In the genomic region with DNA sequence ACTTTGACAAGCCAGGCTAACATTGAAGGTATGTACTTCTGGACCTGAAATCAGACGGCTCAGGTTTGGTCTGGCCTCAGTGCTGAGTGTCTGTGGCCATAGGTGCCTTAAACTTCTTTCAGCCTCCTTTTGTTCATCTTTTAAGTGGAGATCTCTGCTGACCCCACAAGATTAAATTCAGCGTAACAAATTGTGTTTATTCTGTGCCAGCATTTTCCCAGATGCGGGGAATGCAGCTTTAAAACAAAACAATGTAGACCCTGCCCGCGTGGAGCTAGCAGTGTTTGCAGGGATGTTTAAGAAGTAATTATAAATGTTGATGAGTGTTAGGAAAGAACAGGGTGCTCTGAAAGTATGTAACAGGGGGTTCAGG, we compare ENCODE assay signal across 8 cellular contexts. TPM values are rescaled to one million over a fixed set of nuclear protein-coding genes. Genes with fewer than 3 reads are reported as not detected.
A peak's percentile ranks its signal among the peaks of the same experiment; 100 is the strongest.
DNase-seq lines count a peak whose midpoint lies in the region; ATAC-seq, FAIRE-seq and TF ChIP-seq lines count a peak whose summit lies in the region.

No MANE protein-coding gene starts in this region.

- DNase-seq in Caco-2 (no peak), Panc1 (ENCODE audit: low read depth, low spot score) (no peak), epithelial cell of prostate (ENCODE audit: low read depth, low spot score) (no peak), pancreas (no peak), NCI-H1436 treated with DMSO at 0.1 percent for 48 hours (lab: John Stamatoyannopoulos, UW) (no peak), mucosa of gallbladder (ENCODE audit: low spot score) (no peak), NCI-H1436 (lab: John Stamatoyannopoulos, UW) (no peak)

- H3K4me1 Mint-ChIP-seq in Caco-2 (ENCODE audit: low read depth, unreplicated experiment): peaks cover 24% of the 10 kb centered on the region

- in situ Hi-C loops in Panc1 (cut with HindIII; ENCODE audit: low pct_unique_long_range_greater_than_20kb, low sequenced_read_pairs): no loop called here

- WGBS in pancreas, 2 donors: 7 to 10% methylated on average over 5 of the region's 5 CpGs

- ATAC-seq in Panc1 (no peak), pancreas (no peak), HG03196 (IDR thresholded peaks at IDR 0.05; ENCODE audit: unreplicated experiment) (no peak)

- H3K4me1 ChIP-seq in Caco-2 (peaks cover 5% of the 10 kb centered on the region; the same call in 1 of the 2 replicates), Panc1 (ENCODE audit: control insufficient read depth, insufficient read depth, low read length) (peaks cover 18% of the 10 kb centered on the region), pancreas (peaks cover 27 to 50% (median 27%) of the 10 kb centered on the region in 3 donors)

- H3K36me3 Mint-ChIP-seq in Caco-2 (ENCODE audit: insufficient read depth, unreplicated experiment): peaks cover 41% of the 10 kb centered on the region

- H3K4me3 Mint-ChIP-seq in Caco-2 (ENCODE audit: unreplicated experiment): peak overlapping the region; percentile 83

- peak overlapping the region; percentile 96 for H3K27ac Mint-ChIP-seq in Caco-2 (ENCODE audit: unreplicated experiment)

- H3K4me3 ChIP-seq in Caco-2 (ENCODE audit: low read depth, low read length): peak overlapping the region; percentile 63
- H3K4me3 ChIP-seq in Panc1 (ENCODE audit: low read depth in 2 of 2, low read length in 2 of 2): peak overlapping the region; percentile 96 to 100
- H3K4me3 ChIP-seq in pancreas: peak overlapping the region; percentile 79 to 99 (median 94)

- H3K9me3 Mint-ChIP-seq in Caco-2 (ENCODE audit: unreplicated experiment): no peaks in the 10 kb centered on the region

- no peak for TF ChIP-seq CTCF in Caco-2 (IDR thresholded peaks at IDR 0.05; ENCODE audit: insufficient read depth in 1 of 2, low read depth in 1 of 2, low read length in 1 of 2, severe bottlenecking in 1 of 2, unreplicated experiment in 1 of 2)
- no peak for TF ChIP-seq CTCF in Panc1 (IDR thresholded peaks at IDR 0.05)
- no peak for TF ChIP-seq CTCF in pancreas (IDR thresholded peaks at IDR 0.05)

- no peaks in the 10 kb centered on the region for H3K27me3 Mint-ChIP-seq in Caco-2 (ENCODE audit: insufficient read depth, unreplicated experiment)

- CTCF ChIA-PET in Caco-2 (lab: Charles Lee) (interaction anchor here (1.6 kb wide), 1 partner anchor 139 kb away, joined by 5 read pairs; no protein-coding TSS in a partner anchor), Panc1 (lab: Charles Lee) (no interaction called here)

- no peaks in the 10 kb centered on the region for H3K36me3 ChIP-seq in Caco-2 (ENCODE audit: control insufficient read depth, insufficient read depth, low read length)
- H3K36me3 ChIP-seq in Panc1 (ENCODE audit: control insufficient read depth, insufficient read depth, low read length): peaks cover 9% of the 10 kb centered on the region; the same call in 1 of the 2 replicates
- H3K36me3 ChIP-seq in pancreas: no peaks in the 10 kb centered on the region

- no peak for FAIRE-seq in pancreas (lab: Jason Lieb, UNC)

- intact Hi-C loops in Caco-2 (cut with micrococcal nuclease; ENCODE audit: unreplicated experiment) (no loop called here), Panc1 (cut with micrococcal nuclease; ENCODE audit: unreplicated experiment) (no loop called here), pancreas (cut with DNase I) (no loop called here)

- no TSS peak for BruUV-seq in Caco-2 (replicated peaks; lab: Mats Ljungman, UMichigan)
- BruUV-seq in Panc1 (replicated peaks; lab: Mats Ljungman, UMichigan): no TSS peak

- POLR2A ChIA-PET in Caco-2 (lab: Charles Lee) (no interaction called here), Panc1 (lab: Charles Lee) (no interaction called here)

- H3K9me3 ChIP-seq in Caco-2 (no peaks in the 10 kb centered on the region), Panc1 (ENCODE audit: control insufficient read depth, insufficient read depth, low read depth, low read length) (no peaks in the 10 kb centered on the region), pancreas (no peaks in the 10 kb centered on the region)

- H3K27me3 ChIP-seq in Caco-2 (replicated peaks; ENCODE audit: control insufficient read depth, insufficient read depth, low read length) (no peaks in the 10 kb centered on the region), Panc1 (ENCODE audit: control insufficient read depth, insufficient read depth, low read length) (no peaks in the 10 kb centered on the region), pancreas (no peaks in the 10 kb centered on the region)

- H3K27ac ChIP-seq in Panc1 (ENCODE audit: low read length) (peak overlapping the region; percentile 96), epithelial cell of prostate (peak overlapping the region; percentile 99), pancreas (no peak overlapping the region)

RNA-seq across cellular contexts. Expression of a gene that starts 0.9 kb away (rescaled TPM):
- total RNA-seq in Caco-2 (2022) (181 and 219 TPM in 2 replicates), Panc1 (2021; ENCODE audit: unreplicated experiment) (463 TPM), pancreas (100 to 1,000 TPM in 2 of 6 donors, 10 to 100 TPM in 4; 40.7 to 146 (median 69.5) TPM), mucosa of gallbladder (313 TPM)
- polyA plus RNA-seq in Panc1 (2012; ENCODE audit: insufficient read length): 319 TPM
- polyA plus RNA-seq in pancreas: 10 to 100 TPM; 28.5 to 53.2 TPM

RNA-seq across cellular contexts. Expression of a gene that starts 55.6 kb away (rescaled TPM):
- total RNA-seq in Caco-2 (2022): 142 and 144 TPM in 2 replicates
- 158 TPM for total RNA-seq in Panc1 (2021; ENCODE audit: unreplicated experiment)
- 106 TPM for polyA plus RNA-seq in Panc1 (2012; ENCODE audit: insufficient read length)
- 10 to 100 TPM; 20.1 to 74.1 (median 32.2) TPM for total RNA-seq in pancreas
- 10 to 100 TPM; 21.3 to 50.5 TPM for polyA plus RNA-seq in pancreas
- total RNA-seq in mucosa of gallbladder: 75.9 TPM

Comparison
In these comparisons a context has a peak if more than half of its experiments do, and no peak if none do; other contexts are left out.
1. H3K27ac ChIP-seq: peak in Panc1 (single experiment) and epithelial cell of prostate (single experiment); none in pancreas (0 of 4).
2. Peak in every context shown above with its lines, with median percentiles within 50 percentile points of each other: H3K4me3 ChIP-seq.